38 cellular contexts compared by ENCODE assay signal in the genomic region with DNA sequence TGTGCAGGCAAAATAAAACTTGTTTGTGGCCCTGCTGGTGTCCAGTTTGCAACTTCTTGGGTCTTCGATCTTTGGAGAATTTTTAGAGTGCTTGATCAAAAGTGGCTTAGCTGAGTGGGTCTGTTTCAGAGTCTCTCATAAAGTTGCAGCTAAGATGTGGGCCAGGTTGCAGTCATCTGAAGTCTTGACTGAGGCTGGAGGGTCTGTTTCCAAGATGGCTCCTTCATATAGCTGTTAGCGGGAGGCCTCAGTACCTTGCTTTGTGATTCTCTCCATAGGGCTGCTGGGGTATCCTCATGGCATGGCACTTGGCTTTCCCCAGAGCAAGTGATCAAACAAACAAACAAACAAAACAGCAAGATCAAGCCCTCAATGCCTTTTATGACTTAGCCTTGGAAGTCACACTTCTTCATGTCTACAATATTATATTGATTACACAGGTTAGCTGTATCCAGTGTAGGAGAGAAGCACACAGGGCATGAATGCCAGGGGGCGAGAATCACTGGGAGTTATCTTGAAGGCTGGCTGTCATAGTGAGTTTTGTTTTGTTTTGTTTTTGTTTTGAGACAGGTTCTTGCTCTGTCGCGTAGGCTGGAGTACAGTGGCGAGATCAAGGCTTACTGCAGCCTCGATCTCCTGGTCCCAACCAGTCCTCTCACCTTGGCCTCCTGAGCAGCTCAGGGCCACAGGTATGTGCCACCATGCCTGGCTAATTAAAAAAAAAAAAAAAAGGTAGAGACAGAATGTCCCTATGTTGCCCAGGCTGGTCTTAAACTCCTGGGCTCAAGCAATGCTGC. TPM values are rescaled to one million over a fixed set of nuclear protein-coding genes. Genes with fewer than 3 reads are reported as not detected.
"Had no signal": no experiment of that assay in that cellular context is flagged by ENCODE, and none has a peak within 500 bp of the region (broad histone marks: within the 10 kb centered on the region; RNA-seq: fewer than 3 reads in every experiment).

No MANE protein-coding gene starts in this region.

- ATAC-seq: activated CD8-positive, alpha-beta memory T cell treated with anti-CD3 and anti-CD28 coated beads, Interleukin-2, amount 10 ng/mL, durations not matched to agents 7 days and 5 days; activated CD8-positive, alpha-beta T cell treated with anti-CD3 and anti-CD28 coated beads for 36 hours; activated naive CD4-positive, alpha-beta T cell treated with anti-CD3 and anti-CD28 coated beads, Interleukin-2, amount 50 U/mL, for 72 hours; activated T-cell treated with anti-CD3 and anti-CD28 coated beads, Interleukin-2, amount 50 U/mL, for 4 hours; activated T-cell treated with anti-CD3 and anti-CD28 coated beads, Interleukin-2, amount 50 U/mL, for 72 hours; activated T-helper 17 cell treated with anti-CD3 and anti-CD28 coated beads, Interleukin-2, amount 50 U/mL, for 72 hours; body of pancreas had no signal

- H3K27me3 ChIP-seq: adrenal gland, body of pancreas, brain microvascular endothelial cell had no signal

- H3K4me3 ChIP-seq: adrenal gland, body of pancreas, breast epithelium had no signal

- H3K4me1 ChIP-seq: adrenal gland, body of pancreas, breast epithelium had no signal

- H3K4me3 Mint-ChIP-seq: activated B cell treated with CpG ODN at 0.5 μM for 24 hours; activated CD4-positive, alpha-beta memory T cell treated with anti-CD3 and anti-CD28 coated beads for 36 hours; activated CD4-positive, alpha-beta T cell treated with anti-CD3 and anti-CD28 coated beads, Interleukin-2, amount 10 ng/mL, durations not matched to agents 24 days and 14 days; activated CD8-positive, alpha-beta memory T cell treated with anti-CD3 and anti-CD28 coated beads, Interleukin-2, amount 10 ng/mL, durations not matched to agents 7 days and 5 days; activated CD8-positive, alpha-beta T cell treated with anti-CD3 and anti-CD28 coated beads for 36 hours; activated naive CD4-positive, alpha-beta T cell treated with anti-CD3 and anti-CD28 coated beads for 36 hours; activated naive CD8-positive, alpha-beta T cell treated with anti-CD3 and anti-CD28 coated beads for 36 hours; activated T-cell treated with anti-CD3 and anti-CD28 coated beads, Interleukin-2, amount 50 U/mL, for 4 hours; activated T-cell treated with anti-CD3 and anti-CD28 coated beads, Interleukin-2, amount 50 U/mL, for 72 hours; activated T-helper 1 cell treated with anti-CD3 and anti-CD28 coated beads, Interleukin-12 subunit alpha, Interleukin-12 subunit beta, Interleukin-2, Interleukin-4 antibody, amounts not matched to agents 30 ng/mL and 10 ng/mL and 1 ng/mL, durations not matched to agents 14 hours and 24 hours and 36 hours; activated T-helper 17 cell treated with anti-CD3 and anti-CD28 coated beads, Interleukin-2, amount 50 U/mL, for 72 hours; central memory CD8-positive, alpha-beta T cell; T-helper 1 cell treated with Interleukin-12 subunit alpha and Interleukin-12 subunit beta and Interleukin-4 antibody, amounts not matched to agents 30 μg/mL and 1 μg/mL, for 36 hours; T-helper 2 cell treated with Interferon-gamma antibody and Interleukin-4, amounts not matched to agents 5 μg/mL and 100 μg/mL, for 36 hours had no signal

- H3K36me3 Mint-ChIP-seq: activated CD4-positive, alpha-beta memory T cell treated with anti-CD3 and anti-CD28 coated beads for 36 hours; activated CD8-positive, alpha-beta memory T cell treated with anti-CD3 and anti-CD28 coated beads, Interleukin-2, amount 10 ng/mL, durations not matched to agents 7 days and 5 days; activated naive CD4-positive, alpha-beta T cell treated with anti-CD3 and anti-CD28 coated beads, Interleukin-2, amount 50 U/mL, for 72 hours; activated naive CD8-positive, alpha-beta T cell treated with anti-CD3 and anti-CD28 coated beads for 36 hours had no signal

- H3K27ac ChIP-seq: adrenal gland, body of pancreas, brain microvascular endothelial cell, breast epithelium, VCaP had no signal

- H3K27ac Mint-ChIP-seq: activated B cell treated with CpG ODN at 0.5 μM for 24 hours; activated CD4-positive, alpha-beta memory T cell treated with anti-CD3 and anti-CD28 coated beads for 36 hours; activated CD4-positive, alpha-beta T cell treated with anti-CD3 and anti-CD28 coated beads, Interleukin-2, amount 10 ng/mL, durations not matched to agents 24 days and 14 days; activated CD8-positive, alpha-beta memory T cell treated with anti-CD3 and anti-CD28 coated beads, Interleukin-2, amount 10 ng/mL, durations not matched to agents 7 days and 5 days; activated CD8-positive, alpha-beta T cell treated with anti-CD3 and anti-CD28 coated beads for 36 hours; activated naive CD4-positive, alpha-beta T cell treated with anti-CD3 and anti-CD28 coated beads for 36 hours; activated naive CD4-positive, alpha-beta T cell treated with anti-CD3 and anti-CD28 coated beads, Interleukin-2, amount 50 U/mL, for 72 hours; activated naive CD8-positive, alpha-beta T cell treated with anti-CD3 and anti-CD28 coated beads for 36 hours; activated T-cell treated with anti-CD3 and anti-CD28 coated beads, Interleukin-2, amount 50 U/mL, for 72 hours; activated T-helper 1 cell treated with anti-CD3 and anti-CD28 coated beads, Interleukin-12 subunit alpha, Interleukin-12 subunit beta, Interleukin-2, Interleukin-4 antibody, amounts not matched to agents 30 ng/mL and 10 ng/mL and 1 ng/mL, durations not matched to agents 14 hours and 24 hours and 36 hours; activated T-helper 17 cell treated with anti-CD3 and anti-CD28 coated beads, Interleukin-2, amount 50 U/mL, for 72 hours; T-helper 1 cell treated with Interleukin-12 subunit alpha and Interleukin-12 subunit beta and Interleukin-4 antibody, amounts not matched to agents 30 μg/mL and 1 μg/mL, for 36 hours; T-helper 2 cell treated with Interferon-gamma antibody and Interleukin-4, amounts not matched to agents 5 μg/mL and 100 μg/mL, for 36 hours had no signal

- H3K9me3 Mint-ChIP-seq: activated B cell treated with CpG ODN at 0.5 μM for 24 hours; activated CD4-positive, alpha-beta memory T cell treated with anti-CD3 and anti-CD28 coated beads for 36 hours; activated CD4-positive, alpha-beta T cell treated with anti-CD3 and anti-CD28 coated beads, Interleukin-2, amount 10 ng/mL, durations not matched to agents 24 days and 14 days; activated CD8-positive, alpha-beta T cell treated with anti-CD3 and anti-CD28 coated beads for 36 hours; activated naive CD4-positive, alpha-beta T cell treated with anti-CD3 and anti-CD28 coated beads for 36 hours; activated naive CD4-positive, alpha-beta T cell treated with anti-CD3 and anti-CD28 coated beads, Interleukin-2, amount 50 U/mL, for 72 hours; activated naive CD8-positive, alpha-beta T cell treated with anti-CD3 and anti-CD28 coated beads for 36 hours; activated T-cell treated with anti-CD3 and anti-CD28 coated beads, Interleukin-2, amount 50 U/mL, for 4 hours; activated T-cell treated with anti-CD3 and anti-CD28 coated beads, Interleukin-2, amount 50 U/mL, for 72 hours; activated T-helper 1 cell treated with anti-CD3 and anti-CD28 coated beads, Interleukin-12 subunit alpha, Interleukin-12 subunit beta, Interleukin-2, Interleukin-4 antibody, amounts not matched to agents 30 ng/mL and 10 ng/mL and 1 ng/mL, durations not matched to agents 14 hours and 24 hours and 36 hours; activated T-helper 17 cell treated with anti-CD3 and anti-CD28 coated beads, Interleukin-2, amount 50 U/mL, for 72 hours; central memory CD8-positive, alpha-beta T cell; T-helper 1 cell treated with Interleukin-12 subunit alpha and Interleukin-12 subunit beta and Interleukin-4 antibody, amounts not matched to agents 30 μg/mL and 1 μg/mL, for 36 hours; T-helper 2 cell treated with Interferon-gamma antibody and Interleukin-4, amounts not matched to agents 5 μg/mL and 100 μg/mL, for 36 hours had no signal

- H3K36me3 ChIP-seq: adrenal gland, brain microvascular endothelial cell, breast epithelium had no signal

- DNase-seq: activated B cell treated with CpG ODN at 0.5 μM for 24 hours; activated CD4-positive, alpha-beta memory T cell treated with anti-CD3 and anti-CD28 coated beads for 36 hours; activated CD4-positive, alpha-beta T cell treated with anti-CD3 and anti-CD28 coated beads for 4 hours; activated CD4-positive, alpha-beta T cell treated with anti-CD3 and anti-CD28 coated beads, Interleukin-2, amount 10 ng/mL, durations not matched to agents 24 days and 14 days; activated CD4-positive, alpha-beta T cell treated with anti-CD3 and anti-CD28 coated beads, Interleukin-2, amount 50 U/mL, for 1 hour; activated CD4-positive, alpha-beta T cell treated with anti-CD3 and anti-CD28 coated beads, Interleukin-2, amount 50 U/mL, for 4 hours; activated CD4-positive, CD25-positive, alpha-beta regulatory T cell treated with anti-CD3 and anti-CD28 coated beads, Interleukin-2, amount 50 U/mL, for 72 hours; activated CD8-positive, alpha-beta memory T cell treated with anti-CD3 and anti-CD28 coated beads, Interleukin-2, amount 10 ng/mL, durations not matched to agents 7 days and 5 days; activated CD8-positive, alpha-beta T cell treated with anti-CD3 and anti-CD28 coated beads for 36 hours; activated gamma-delta T cell treated with Interleukin-2 at 50 U/mL for 16 hours; activated naive CD4-positive, alpha-beta T cell; activated naive CD4-positive, alpha-beta T cell treated with anti-CD3 and anti-CD28 coated beads for 36 hours; activated naive CD4-positive, alpha-beta T cell treated with anti-CD3 and anti-CD28 coated beads, Interleukin-2, amount 50 U/mL, for 16 hours; activated naive CD8-positive, alpha-beta T cell treated with anti-CD3 and anti-CD28 coated beads for 36 hours; activated T-cell treated with anti-CD3 and anti-CD28 coated beads for 4 hours; activated T-cell treated with anti-CD3 and anti-CD28 coated beads, Interleukin-2, amount 50 U/mL, for 1 hour; activated T-cell treated with anti-CD3 and anti-CD28 coated beads, Interleukin-2, amount 50 U/mL, for 4 hours; activated T-cell treated with anti-CD3 and anti-CD28 coated beads, Interleukin-2, amount 50 U/mL, for 72 hours; amniotic stem cell; aorta; body of pancreas; brain microvascular endothelial cell; caudate nucleus; cerebellar nuclear complex; SW 1271; T-helper 1 cell; T-helper 2 cell; T-helper 9 cell had no signal

- H3K9me3 ChIP-seq: adrenal gland, body of pancreas, breast epithelium had no signal

RNA-seq across cellular contexts. Expression of gene CYP26A1, which starts 10.2 kb away (rescaled TPM):
- total RNA-seq: activated CD4-positive, alpha-beta memory T cell treated with anti-CD3 and anti-CD28 coated beads for 36 hours; activated CD4-positive, alpha-beta T cell treated with anti-CD3 and anti-CD28 coated beads, Interleukin-2, amount 10 ng/mL, durations not matched to agents 24 days and 14 days; activated CD8-positive, alpha-beta memory T cell treated with anti-CD3 and anti-CD28 coated beads, Interleukin-2, amount 10 ng/mL, durations not matched to agents 7 days and 5 days; activated CD8-positive, alpha-beta T cell treated with anti-CD3 and anti-CD28 coated beads for 36 hours; activated naive CD4-positive, alpha-beta T cell treated with anti-CD3 and anti-CD28 coated beads for 36 hours; activated naive CD8-positive, alpha-beta T cell treated with anti-CD3 and anti-CD28 coated beads for 36 hours; activated T-cell treated with anti-CD3 and anti-CD28 coated beads, Interleukin-2, amount 50 U/mL, for 4 hours; activated T-cell treated with anti-CD3 and anti-CD28 coated beads, Interleukin-2, amount 50 U/mL, for 72 hours; activated T-helper 1 cell treated with anti-CD3 and anti-CD28 coated beads, Interleukin-12 subunit alpha, Interleukin-12 subunit beta, Interleukin-2, Interleukin-4 antibody, amounts not matched to agents 30 ng/mL and 10 ng/mL and 1 ng/mL, durations not matched to agents 14 hours and 24 hours and 36 hours; aorta had no signal

RNA-seq across cellular contexts. Expression of gene CYP26C1, which starts 23.3 kb away (rescaled TPM):
- total RNA-seq: activated CD4-positive, alpha-beta memory T cell treated with anti-CD3 and anti-CD28 coated beads for 36 hours; activated CD8-positive, alpha-beta T cell treated with anti-CD3 and anti-CD28 coated beads for 36 hours; activated naive CD4-positive, alpha-beta T cell treated with anti-CD3 and anti-CD28 coated beads for 36 hours; activated naive CD8-positive, alpha-beta T cell treated with anti-CD3 and anti-CD28 coated beads for 36 hours; activated T-helper 1 cell treated with anti-CD3 and anti-CD28 coated beads, Interleukin-12 subunit alpha, Interleukin-12 subunit beta, Interleukin-2, Interleukin-4 antibody, amounts not matched to agents 30 ng/mL and 10 ng/mL and 1 ng/mL, durations not matched to agents 14 hours and 24 hours and 36 hours; activated T-helper 17 cell treated with anti-CD3 and anti-CD28 coated beads, Interleukin-2, amount 50 U/mL, for 72 hours; astrocyte had no signal
